8 cellular contexts compared by ENCODE assay signal in genomic region chr2:100610381-100610831, GRCh38. TPM values are rescaled to one million over a fixed set of nuclear protein-coding genes. Genes with fewer than 3 reads are reported as not detected.
DNase-seq lines count a peak whose midpoint lies in the region; ATAC-seq and TF ChIP-seq lines count a peak whose summit lies in the region.

No MANE protein-coding gene starts in this region.

- no peaks in the 10 kb centered on the region for H3K9me3 Mint-ChIP-seq in activated CD8-positive, alpha-beta T cell treated with anti-CD3 and anti-CD28 coated beads, Interleukin-2, amount 10 ng/mL, durations not matched to agents 7 days and 5 days (ENCODE audit: insufficient read depth)
- no peaks in the 10 kb centered on the region for H3K9me3 Mint-ChIP-seq in effector memory CD8-positive, alpha-beta T cell

- ATAC-seq in activated CD8-positive, alpha-beta T cell treated with anti-CD3 and anti-CD28 coated beads, Interleukin-2, amount 10 ng/mL, durations not matched to agents 7 days and 5 days, result peak; percentile 92
- ATAC-seq in effector memory CD8-positive, alpha-beta T cell (replicated peaks), result peak; percentile 91
- no peak for ATAC-seq in GM21723 (IDR thresholded peaks at IDR 0.05; ENCODE audit: unreplicated experiment)

- no peaks in the 10 kb centered on the region for H3K27me3 Mint-ChIP-seq in activated CD8-positive, alpha-beta T cell treated with anti-CD3 and anti-CD28 coated beads, Interleukin-2, amount 10 ng/mL, durations not matched to agents 7 days and 5 days (ENCODE audit: low read depth)
- peaks cover 7 to 11% of the 10 kb centered on the region in 2 donors for H3K27me3 Mint-ChIP-seq in effector memory CD8-positive, alpha-beta T cell

- no peak overlapping the region for H3K27ac Mint-ChIP-seq in activated CD8-positive, alpha-beta T cell treated with anti-CD3 and anti-CD28 coated beads, Interleukin-2, amount 10 ng/mL, durations not matched to agents 7 days and 5 days
- H3K27ac Mint-ChIP-seq in effector memory CD8-positive, alpha-beta T cell, result no peak overlapping the region

- no peak for DNase-seq in AG09319 (ENCODE audit: extremely low read depth, low read depth)
- DNase-seq in GM19240 (ENCODE audit: insufficient read length, low spot score), result peak; percentile 27
- peak; percentile 46 for DNase-seq in NCI-H748 (lab: John Stamatoyannopoulos, UW; ENCODE audit: unreplicated experiment)
- peak; percentile 86 for DNase-seq in activated CD8-positive, alpha-beta T cell treated with anti-CD3 and anti-CD28 coated beads, Interleukin-2, amount 10 ng/mL, durations not matched to agents 7 days and 5 days
- DNase-seq in effector memory CD8-positive, alpha-beta T cell, result peak; percentile 73 to 76 (median 76)
- peak; percentile 78 for DNase-seq in middle frontal gyrus (ENCODE audit: extremely low spot score, low spot score)
- peak; percentile 83 for DNase-seq in stimulated activated CD8-positive, alpha-beta memory T cell treated with anti-CD3 and anti-CD28 coated beads, Interleukin-4, amount 100 ng/mL, for 48 hours

- H3K4me1 Mint-ChIP-seq in activated CD8-positive, alpha-beta T cell treated with anti-CD3 and anti-CD28 coated beads, Interleukin-2, amount 10 ng/mL, durations not matched to agents 7 days and 5 days (ENCODE audit: low read depth), result no peaks in the 10 kb centered on the region
- H3K4me1 Mint-ChIP-seq in effector memory CD8-positive, alpha-beta T cell (ENCODE audit: low read depth in 2 of 2), result peaks cover 5 to 7% of the 10 kb centered on the region in 2 donors

- CTCF ChIA-PET in activated CD8-positive, alpha-beta T cell treated with anti-CD3 and anti-CD28 coated beads, Interleukin-2, amount 10 ng/mL, durations not matched to agents 7 days and 5 days (lab: Charles Lee), result interaction anchor here (0.6 to 3.6 kb wide), 38 partner anchors 11 to 595 kb away, joined by 3 to 34 read pairs (median 4); partner anchors contain the start of genes PDCL3 and RPL31

- H3K4me3 Mint-ChIP-seq in activated CD8-positive, alpha-beta T cell treated with anti-CD3 and anti-CD28 coated beads, Interleukin-2, amount 10 ng/mL, durations not matched to agents 7 days and 5 days, result no peak overlapping the region
- no peak overlapping the region for H3K4me3 Mint-ChIP-seq in effector memory CD8-positive, alpha-beta T cell

- no peaks in the 10 kb centered on the region for H3K36me3 Mint-ChIP-seq in activated CD8-positive, alpha-beta T cell treated with anti-CD3 and anti-CD28 coated beads, Interleukin-2, amount 10 ng/mL, durations not matched to agents 7 days and 5 days (ENCODE audit: low read depth)
- H3K36me3 Mint-ChIP-seq in effector memory CD8-positive, alpha-beta T cell (ENCODE audit: insufficient read depth), result no peaks in the 10 kb centered on the region

- POLR2A ChIA-PET in activated CD8-positive, alpha-beta T cell treated with anti-CD3 and anti-CD28 coated beads, Interleukin-2, amount 10 ng/mL, durations not matched to agents 7 days and 5 days (lab: Charles Lee), result interaction anchor here (1.1 kb wide), 1 partner anchor 113 kb away, joined by 3 read pairs; no protein-coding TSS in a partner anchor

- TF ChIP-seq CTCF in AG09319 (IDR thresholded peaks at IDR 0.05; ENCODE audit: low read depth, low read length), result peak; percentile 75

RNA-seq across cellular contexts. Expression of gene PDCL3, which starts 47.6 kb away (rescaled TPM):
- total RNA-seq in activated CD8-positive, alpha-beta T cell treated with anti-CD3 and anti-CD28 coated beads, Interleukin-2, amount 10 ng/mL, durations not matched to agents 7 days and 5 days, result 10 to 100 TPM; 33.9 to 34.1 TPM
